In genomic region chr12:75390156-75390898, GRCh38 we compare ENCODE assay signal across 8 cellular contexts. TPM values are rescaled to one million over a fixed set of nuclear protein-coding genes. Genes with fewer than 3 reads are reported as not detected.
DNase-seq lines count a peak whose midpoint lies in the region; ATAC-seq and TF ChIP-seq lines count a peak whose summit lies in the region.

No MANE protein-coding gene starts in this region.

- POLR2A ChIA-PET in AG04450 (lab: Yijun Ruan, JAX), result interaction anchor here (0.7 to 1.4 kb wide), 4 partner anchors 88 to 96 kb away, joined by 3 to 14 read pairs (median 3); partner anchors contain the start of gene GLIPR1

- H3K36me3 ChIP-seq in GM23338 (ENCODE audit: insufficient read depth) (no peaks in the 10 kb centered on the region), thymus (ENCODE audit: control insufficient read depth, insufficient read depth) (no peaks in the 10 kb centered on the region)

- no peak for TF ChIP-seq CTCF in AG04450 (IDR thresholded peaks at IDR 0.05; ENCODE audit: low read depth, low read length)
- no peak for TF ChIP-seq CTCF in GM23338 (conservative IDR thresholded peaks at IDR 0.05; ENCODE audit: low read depth in 2 of 2)

- H3K4me1 ChIP-seq in GM23338 (ENCODE audit: insufficient read depth), result peaks cover 11% of the 10 kb centered on the region; the same call in 1 of the 2 replicates
- peaks cover 4% of the 10 kb centered on the region for H3K4me1 ChIP-seq in thymus (ENCODE audit: control insufficient read depth, insufficient read depth, low read length)

- CTCF ChIA-PET in AG04450 (lab: Charles Lee), result interaction anchor here (0.6 to 2.4 kb wide), 23 partner anchors 11 to 1382 kb away, joined by 3 to 45 read pairs (median 7); partner anchors contain the start of gene GLIPR1L1

- H3K9me3 ChIP-seq in AG04450 (ENCODE audit: control insufficient read depth, insufficient read depth, low read length), result no peaks in the 10 kb centered on the region
- no peaks in the 10 kb centered on the region for H3K9me3 ChIP-seq in thymus (ENCODE audit: control insufficient read depth)

- H3K79me2 ChIP-seq in GM23338 (replicated peaks; ENCODE audit: insufficient read depth), result no peaks in the 10 kb centered on the region

- peak overlapping the region; percentile 79 for H3K27ac Mint-ChIP-seq in GM23338
- H3K27ac Mint-ChIP-seq in activated naive CD8-positive, alpha-beta T cell, result peak overlapping the region; percentile 98

- H3K27me3 Mint-ChIP-seq in GM23338 (ENCODE audit: insufficient read depth, low read depth, poor library complexity), result peaks cover 4% of the 10 kb centered on the region
- no peaks in the 10 kb centered on the region for H3K27me3 Mint-ChIP-seq in activated naive CD8-positive, alpha-beta T cell

- peak overlapping the region; percentile 47 for H3K4me3 ChIP-seq in AG04450 (ENCODE audit: low read depth, low read length)
- peak overlapping the region; percentile 30 for H3K4me3 ChIP-seq in GM23338
- peak overlapping the region; percentile 80 for H3K4me3 ChIP-seq in thymus (ENCODE audit: low read length)

- H3K36me3 Mint-ChIP-seq in GM23338 (ENCODE audit: low read depth), result no peaks in the 10 kb centered on the region
- H3K36me3 Mint-ChIP-seq in activated naive CD8-positive, alpha-beta T cell, result no peaks in the 10 kb centered on the region

- no peak overlapping the region for H2AFZ ChIP-seq in GM23338

- WGBS in thymus, result 46% methylated on average over 6 of the region's 6 CpGs

- H3F3A ChIP-seq in GM23338 (replicated peaks; ENCODE audit: low read depth), result no peaks in the 10 kb centered on the region

- peak overlapping the region; percentile 37 for H3K4me2 ChIP-seq in GM23338

- no peak for DNase-seq in AG04450 (ENCODE audit: low read depth, low spot score)
- DNase-seq in GM23338 (ENCODE audit: low spot score), result no peak
- DNase-seq in stimulated activated CD4-positive, alpha-beta T cell treated with anti-CD3 and anti-CD28 coated beads, Interleukin-4, amount 100 ng/mL, for 1 hour, result no peak
- DNase-seq in Kasumi-1 (lab: John Stamatoyannopoulos, UW), result no peak
- DNase-seq in NCI-H226, result no peak

- H3K4me3 Mint-ChIP-seq in GM23338, result peak overlapping the region; percentile 68
- peak overlapping the region; percentile 92 for H3K4me3 Mint-ChIP-seq in activated naive CD8-positive, alpha-beta T cell

- no peaks in the 10 kb centered on the region for H3K9me2 ChIP-seq in GM23338 (ENCODE audit: insufficient read depth)

- peaks cover 20% of the 10 kb centered on the region for H3K4me1 Mint-ChIP-seq in GM23338
- H3K4me1 Mint-ChIP-seq in activated naive CD8-positive, alpha-beta T cell (ENCODE audit: low read depth), result peaks cover 42% of the 10 kb centered on the region

- no peaks in the 10 kb centered on the region for H3K27me3 ChIP-seq in AG04450 (ENCODE audit: control insufficient read depth, insufficient read depth, low read length)
- H3K27me3 ChIP-seq in GM23338 (ENCODE audit: insufficient read depth), result no peaks in the 10 kb centered on the region
- no peaks in the 10 kb centered on the region for H3K27me3 ChIP-seq in layer of hippocampus (ENCODE audit: control insufficient read depth, insufficient read depth, low read length)
- H3K27me3 ChIP-seq in thymus (ENCODE audit: control insufficient read depth, insufficient read depth), result no peaks in the 10 kb centered on the region

- H3K9me3 Mint-ChIP-seq in GM23338, result no peaks in the 10 kb centered on the region
- H3K9me3 Mint-ChIP-seq in activated naive CD8-positive, alpha-beta T cell (ENCODE audit: low read depth), result peaks cover 3% of the 10 kb centered on the region

- H3K27ac ChIP-seq in AG04450 (ENCODE audit: low read depth, low read length), result no peak overlapping the region
- no peak overlapping the region for H3K27ac ChIP-seq in GM23338 (ENCODE audit: low read depth)
- H3K27ac ChIP-seq in layer of hippocampus (ENCODE audit: low read depth, low read length), result peak overlapping the region; percentile 94
- peak overlapping the region; percentile 96 for H3K27ac ChIP-seq in thymus (ENCODE audit: low read depth)

- no peak for ATAC-seq in GM23338

- no peaks in the 10 kb centered on the region for H4K20me1 ChIP-seq in GM23338 (replicated peaks; ENCODE audit: insufficient read depth)

TF ChIP-seq in GM23338, 12 proteins besides CTCF, POLR2A, EP300 and RAD21 (continues in another document):
- no peak for TF ChIP-seq EZH2 (IDR thresholded peaks at IDR 0.05; ENCODE audit: low read depth, unreplicated experiment)
- TF ChIP-seq STAT1 (IDR thresholded peaks at IDR 0.05; ENCODE audit: unreplicated experiment), result no peak
- TF ChIP-seq ZNF462 (CRISPR knock-in tag; IDR thresholded peaks at IDR 0.05), result no peak
- no peak for TF ChIP-seq ZNF331 (CRISPR knock-in tag; IDR thresholded peaks at IDR 0.05; ENCODE audit: low read depth)
- TF ChIP-seq ETS1 (IDR thresholded peaks at IDR 0.05), result no peak
- TF ChIP-seq CREB1 (CRISPR knock-in tag; IDR thresholded peaks at IDR 0.05; ENCODE audit: low read depth), result no peak
- TF ChIP-seq EZH2phosphoT487 (IDR thresholded peaks at IDR 0.05; ENCODE audit: unreplicated experiment), result no peak

RNA-seq across cellular contexts. Expression of gene GLIPR1L2, which starts 0.6 kb away (rescaled TPM):
- polyA plus RNA-seq in AG04450 (2011; rRNA removed), result 0.21 and 0.27 TPM in 2 replicates
- 0.14 TPM in 1 of 2 replicates, not detected in the other for polyA minus RNA-seq in AG04450 (2011; rRNA and poly(A)+ RNA removed)
- not detected in 2 replicates for total RNA-seq in GM23338 (2014; rRNA removed; shearing (Covaris generic))
- 0.08 and 0.12 TPM in 2 replicates for polyA plus RNA-seq in GM23338 (2016; fragmentation: Nextera tagmentation; extraction: Ambion mirVana)
- polyA plus RNA-seq in thymus, result 2.1 TPM

RNA-seq across cellular contexts. Expression of gene GLIPR1L1, which starts 55.9 kb away (rescaled TPM):
- not detected in 2 replicates for polyA plus RNA-seq in AG04450 (2011; rRNA removed)
- polyA minus RNA-seq in AG04450 (2011; rRNA and poly(A)+ RNA removed), result not detected in 2 replicates
- total RNA-seq in GM23338 (2014; rRNA removed; shearing (Covaris generic)), result not detected in 2 replicates
- polyA plus RNA-seq in GM23338 (2016; fragmentation: Nextera tagmentation; extraction: Ambion mirVana), result 3.1 and 4.4 TPM in 2 replicates
- polyA plus RNA-seq in thymus, result 0.05 TPM

Comparison
In these comparisons a context has a peak if more than half of its experiments do, and no peak if none do; other contexts are left out.
1. H3K27ac ChIP-seq: peak in layer of hippocampus (single experiment) and thymus (single experiment); none in AG04450 (single experiment) and GM23338 (single experiment).
2. H3K4me3 ChIP-seq: peak in every context shown above with its lines; median percentile 80 in thymus; 47 in AG04450; 30 in GM23338.